1 cellular context compared by ENCODE assay signal in genomic region chr6:32858194-32858593, GRCh38.
TF ChIP-seq lines count a peak whose summit lies in the region.

No MANE protein-coding gene starts in this region.

TF ChIP-seq in GM12878, 131 proteins besides CTCF, POLR2A, EP300 and RAD21:
- TF ChIP-seq BCL11A (IDR thresholded peaks at IDR 0.05; ENCODE audit: low read depth, low read length): no peak
- no peak for TF ChIP-seq EED (IDR thresholded peaks at IDR 0.05; ENCODE audit: low read depth)
- TF ChIP-seq, protein P1, sequence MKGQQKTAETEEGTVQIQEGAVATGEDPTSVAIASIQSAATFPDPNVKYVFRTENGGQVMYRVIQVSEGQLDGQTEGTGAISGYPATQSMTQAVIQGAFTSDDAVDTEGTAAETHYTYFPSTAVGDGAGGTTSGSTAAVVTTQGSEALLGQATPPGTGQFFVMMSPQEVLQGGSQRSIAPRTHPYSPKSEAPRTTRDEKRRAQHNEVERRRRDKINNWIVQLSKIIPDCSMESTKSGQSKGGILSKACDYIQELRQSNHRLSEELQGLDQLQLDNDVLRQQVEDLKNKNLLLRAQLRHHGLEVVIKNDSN (IDR thresholded peaks at IDR 0.05; ENCODE audit: borderline replicate concordance, extremely low read length, insufficient read depth, low read depth, low read length): no peak
- no peak for TF ChIP-seq PBX3 (IDR thresholded peaks at IDR 0.05; ENCODE audit: insufficient replicate concordance, low read depth, low read length)
- TF ChIP-seq CHD2 (IDR thresholded peaks at IDR 0.05; ENCODE audit: borderline replicate concordance, low read depth, low read length): no peak
- no peak for TF ChIP-seq FOXM1 (IDR thresholded peaks at IDR 0.05; ENCODE audit: low read depth, low read length)
- TF ChIP-seq SKIL (IDR thresholded peaks at IDR 0.05; ENCODE audit: low read depth, poor library complexity, severe bottlenecking): no peak
